In the genomic region with DNA sequence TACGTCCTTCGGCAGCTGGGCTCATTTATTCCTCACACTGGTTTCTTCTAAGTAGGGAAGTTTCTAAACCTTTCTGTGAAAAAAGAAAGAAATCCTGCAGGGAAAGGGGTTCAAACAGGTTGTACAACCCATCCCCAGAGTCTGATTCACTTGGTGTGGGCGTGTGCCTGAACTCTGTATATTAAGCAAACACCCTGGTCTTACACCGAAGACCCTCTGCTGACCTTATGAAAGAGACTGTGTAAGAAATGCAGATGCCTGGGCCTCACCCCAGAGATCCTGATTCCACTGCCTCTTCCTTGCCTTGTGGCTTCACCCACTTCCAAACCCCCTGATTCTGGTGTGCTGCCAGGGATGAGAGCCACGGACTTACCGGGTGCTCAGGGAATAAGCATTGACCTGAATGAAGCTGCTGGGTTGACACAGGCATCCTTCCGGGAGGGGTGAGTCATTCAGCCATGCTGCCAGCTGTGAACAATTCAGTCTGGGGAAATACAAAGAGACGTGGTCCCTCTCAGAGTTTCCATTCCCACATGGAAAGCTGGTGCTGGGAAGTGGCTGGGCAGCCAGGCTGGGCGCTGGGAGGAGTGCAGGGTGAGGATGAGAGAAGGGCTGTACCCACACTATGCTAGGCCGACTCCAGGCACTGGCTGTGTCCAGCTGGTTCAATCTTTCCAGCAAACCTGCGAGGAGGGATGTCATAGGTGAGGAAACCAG, we compare ENCODE assay signal across 8 cellular contexts. TPM values are rescaled to one million over a fixed set of nuclear protein-coding genes. Genes with fewer than 3 reads are reported as not detected.
DNase-seq lines count a peak whose midpoint lies in the region; ATAC-seq and TF ChIP-seq lines count a peak whose summit lies in the region.

No MANE protein-coding gene starts in this region.

- H3K27ac ChIP-seq in adrenal gland (peak overlapping the region in 2 of 5 donors; percentile 55 to 74), hepatocyte (peak overlapping the region; percentile 42), thoracic aorta (peak overlapping the region; percentile 47 to 68)

- TF ChIP-seq CTCF in adrenal gland (IDR thresholded peaks at IDR 0.05) (no peak), hepatocyte (IDR thresholded peaks at IDR 0.05; ENCODE audit: poor library complexity) (no peak), thoracic aorta (IDR thresholded peaks at IDR 0.05) (no peak)

- H3K36me3 ChIP-seq in adrenal gland (replicated peaks in 1 of 2) (no peaks in the 10 kb centered on the region), hepatocyte (replicated peaks; ENCODE audit: insufficient read depth, low read depth) (no peaks in the 10 kb centered on the region), thoracic aorta (no peaks in the 10 kb centered on the region)

- intact Hi-C loops in adrenal gland (cut with DNase I): no loop called here

- H3K4me1 ChIP-seq in adrenal gland (replicated peaks in 1 of 2): peaks cover 0 to 10% of the 10 kb centered on the region in 2 donors
- H3K4me1 ChIP-seq in hepatocyte (ENCODE audit: insufficient read depth): peaks cover 8% of the 10 kb centered on the region
- H3K4me1 ChIP-seq in thoracic aorta (ENCODE audit: control insufficient read depth in 1 of 2, low read depth in 2 of 2): peaks cover 7 to 43% of the 10 kb centered on the region in 2 donors

- H2AFZ ChIP-seq in hepatocyte: no peak overlapping the region

- H3K9me2 ChIP-seq in hepatocyte (replicated peaks; ENCODE audit: insufficient read depth): no peaks in the 10 kb centered on the region

- no peak for TF ChIP-seq POLR2A in adrenal gland (IDR thresholded peaks at IDR 0.05)

- 40 to 50% (median 47%) methylated on average over 10 to 11 of the region's 11 CpGs for WGBS in adrenal gland, 4 donors
- WGBS in hepatocyte (ENCODE audit: low lambda C conversion rate, missing lambda C conversion rate): 57% methylated on average over 11 of the region's 11 CpGs

- no peak overlapping the region for H3K4me2 ChIP-seq in hepatocyte

- H3K9me3 ChIP-seq in adrenal gland (replicated peaks in 1 of 3) (no peaks in the 10 kb centered on the region), hepatocyte (ENCODE audit: low read depth) (no peaks in the 10 kb centered on the region), thoracic aorta (no peaks in the 10 kb centered on the region)

- peak; percentile 54 for DNase-seq in DMS153 (lab: John Stamatoyannopoulos, UW)
- DNase-seq in DMS153 treated with DMSO at 0.1 percent for 48 hours (lab: John Stamatoyannopoulos, UW; ENCODE audit: unreplicated experiment): no peak
- DNase-seq in adrenal gland: peak; percentile 75 to 94 (median 87)
- peak; percentile 77 for DNase-seq in hepatocyte (ENCODE audit: low spot score)
- DNase-seq in thoracic aorta (ENCODE audit: low spot score): peak; percentile 73
- DNase-seq in NCI-H1694 treated with DMSO at 0.1 percent for 48 hours (lab: John Stamatoyannopoulos, UW): no peak
- no peak for DNase-seq in NCI-H510A (lab: John Stamatoyannopoulos, UW)

- H3K4me3 ChIP-seq in adrenal gland: no peak overlapping the region
- no peak overlapping the region for H3K4me3 ChIP-seq in hepatocyte
- H3K4me3 ChIP-seq in thoracic aorta: peak overlapping the region; percentile 2

- H3K79me2 ChIP-seq in hepatocyte: no peaks in the 10 kb centered on the region

- H4K20me1 ChIP-seq in hepatocyte (ENCODE audit: insufficient read depth, poor library complexity, severe bottlenecking): no peaks in the 10 kb centered on the region

- ATAC-seq in thoracic aorta (ENCODE audit: insufficient number of reproducible peaks, low FRiP score, low read depth) (peak; percentile 87), GM21737 (IDR thresholded peaks at IDR 0.05; ENCODE audit: unreplicated experiment) (no peak)

- no peaks in the 10 kb centered on the region for H3K27me3 ChIP-seq in adrenal gland
- H3K27me3 ChIP-seq in hepatocyte: no peaks in the 10 kb centered on the region
- no peaks in the 10 kb centered on the region for H3K27me3 ChIP-seq in thoracic aorta (replicated peaks; ENCODE audit: insufficient read depth)

RNA-seq across cellular contexts. Expression of a gene that starts 26.5 kb away (rescaled TPM):
- 100 to 1,000 TPM in 4 of 8 donors, 10 to 100 TPM in 4; 67.0 to 180 (median 98.9) TPM for total RNA-seq in adrenal gland
- polyA plus RNA-seq in adrenal gland: 10 to 100 TPM; 50.5 to 61.3 (median 55.7) TPM
- 82.2 and 88.0 TPM in 2 replicates for total RNA-seq in hepatocyte
- polyA plus RNA-seq in hepatocyte: 157 and 163 TPM in 2 replicates
- total RNA-seq in thoracic aorta: 1,000 to 10,000 TPM; 1,201 to 1,291 TPM

Comparison
In these comparisons a context has a peak if more than half of its experiments do, and no peak if none do; other contexts are left out.
1. DNase-seq: peak in DMS153 (single experiment), adrenal gland (7 of 7), hepatocyte (single experiment) and thoracic aorta (single experiment); none in DMS153 treated with DMSO at 0.1 percent for 48 hours (single experiment), NCI-H1694 treated with DMSO at 0.1 percent for 48 hours (single experiment) and NCI-H510A (single experiment).
2. RNA of a gene that starts 26.5 kb away (total RNA-seq): 1,201 to 1,291 TPM in thoracic aorta; 67.0 to 180 TPM in adrenal gland and 82.2 to 88.0 TPM in hepatocyte; every median in the first group is over 4 times any median in the second.